In genomic region chr3:132283440-132283839, GRCh38 we compare ENCODE assay signal across 10 cellular contexts. TPM values are rescaled to one million over a fixed set of nuclear protein-coding genes. Genes with fewer than 3 reads are reported as not detected.
DNase-seq lines count a peak whose midpoint lies in the region; ATAC-seq and TF ChIP-seq lines count a peak whose summit lies in the region.
"Had no signal": no experiment of that assay in that cellular context is flagged by ENCODE, and none has a peak within 500 bp of the region (broad histone marks: within the 10 kb centered on the region; RNA-seq: fewer than 3 reads in every experiment).

No MANE protein-coding gene starts in this region.

- no peaks in the 10 kb centered on the region for H3K36me3 ChIP-seq in prostate gland

- no peaks in the 10 kb centered on the region for H3K9me3 ChIP-seq in prostate gland

- no peaks in the 10 kb centered on the region for H3K4me1 ChIP-seq in prostate gland (replicated peaks)

- ATAC-seq in GM18909 (IDR thresholded peaks at IDR 0.05; ENCODE audit: poor library complexity, unreplicated experiment) (peak; percentile 80), GM21447 (IDR thresholded peaks at IDR 0.05; ENCODE audit: unreplicated experiment) (no peak)

- no peak for TF ChIP-seq POLR2A in NB4 (IDR thresholded peaks at IDR 0.05; ENCODE audit: extremely low read depth, insufficient read length)
- no peak for TF ChIP-seq POLR2A in prostate gland (IDR thresholded peaks at IDR 0.05)

- WGBS in prostate gland, result 44% methylated on average over 1 of the region's 1 CpG

- TF ChIP-seq CTCF in NB4 (IDR thresholded peaks at IDR 0.05; ENCODE audit: low read depth, low read length) (no peak), fibroblast of villous mesenchyme (IDR thresholded peaks at IDR 0.05; ENCODE audit: insufficient read depth, low read depth, low read length) (no peak), prostate gland (IDR thresholded peaks at IDR 0.05) (no peak)

- intact Hi-C loops in prostate gland (cut with DNase I), result no loop called here

- peak overlapping the region; percentile 38 to 54 for H3K27ac ChIP-seq in prostate gland

- no peaks in the 10 kb centered on the region for H3K27me3 ChIP-seq in prostate gland (replicated peaks; ENCODE audit: insufficient read depth)

- H3K4me3 ChIP-seq in NB4 (ENCODE audit: low read depth, low read length) (no peak overlapping the region), fibroblast of villous mesenchyme (ENCODE audit: low read depth, low read length) (no peak overlapping the region), prostate gland (no peak overlapping the region)

- DNase-seq in NB4 (ENCODE audit: low read depth), result peak; percentile 95
- DNase-seq in fibroblast of villous mesenchyme (ENCODE audit: low read depth), result peak; percentile 95
- no peak for DNase-seq in prostate gland (ENCODE audit: low spot score)
- no peak for DNase-seq in NCI-H82 treated with DMSO at 0.1 percent for 48 hours (lab: John Stamatoyannopoulos, UW; ENCODE audit: unreplicated experiment)
- DNase-seq in activated CD8-positive, alpha-beta memory T cell treated with anti-CD3 and anti-CD28 coated beads for 24 hours, result no peak
- no peak for DNase-seq in SW 1271 (lab: John Stamatoyannopoulos, UW)
- DNase-seq: activated CD4-positive, alpha-beta T cell treated with anti-CD3 and anti-CD28 coated beads, Interleukin-2, amount 10 ng/mL, durations not matched to agents 24 days and 14 days; KG1 had no signal

RNA-seq across cellular contexts. Expression of gene ACP3, which starts 33.8 kb away (rescaled TPM):
- total RNA-seq in fibroblast of villous mesenchyme, result 2.3 and 10.8 TPM in 2 replicates
- over 10,000 TPM in 1 of 2 donors, 1,000 to 10,000 TPM in 1; 1,778 to 14,359 TPM for total RNA-seq in prostate gland
- total RNA-seq: activated CD4-positive, alpha-beta T cell treated with anti-CD3 and anti-CD28 coated beads, Interleukin-2, amount 10 ng/mL, durations not matched to agents 24 days and 14 days had no signal

Comparison
In these comparisons a context has a peak if more than half of its experiments do, and no peak if none do; other contexts are left out.
1. DNase-seq: peak in NB4 (single experiment) and fibroblast of villous mesenchyme (single experiment); none in prostate gland (single experiment), NCI-H82 treated with DMSO at 0.1 percent for 48 hours (single experiment), activated CD8-positive, alpha-beta memory T cell treated with anti-CD3 and anti-CD28 coated beads for 24 hours (single experiment) and SW 1271 (0 of 2).
2. RNA of gene ACP3, which starts 33.8 kb away (total RNA-seq): 1,778 to 14,359 TPM in prostate gland; 2.3 to 10.8 TPM in fibroblast of villous mesenchyme; every median in the first group is over 100 times any median in the second.